21 cellular contexts compared by ENCODE assay signal in genomic region chr2:10524841-10525572, GRCh38.
"Had no signal": no experiment of that assay in that cellular context is flagged by ENCODE, and none has a peak within 500 bp of the region (broad histone marks: within the 10 kb centered on the region; RNA-seq: fewer than 3 reads in every experiment).

No MANE protein-coding gene starts in this region.

- H3K27ac Mint-ChIP-seq: activated T-helper 17 cell treated with anti-CD3 and anti-CD28 coated beads, Interleukin-2, amount 50 U/mL, for 72 hours; naive B cell; stimulated activated effector memory CD8-positive, alpha-beta T cell treated with anti-CD3 and anti-CD28 coated beads, Interleukin-12 subunit alpha, Interleukin-12 subunit beta, amount 100 ng/mL, for 72 hours; stimulated activated naive CD8-positive, alpha-beta T cell treated with anti-CD3 and anti-CD28 coated beads, Interleukin-15, amount 100 ng/mL, for 72 hours; T-cell had no signal

- H3K4me3 ChIP-seq: coronary artery, gastroesophageal sphincter, lower lobe of right lung, pancreas, psoas muscle, right atrium auricular region, tibial artery had no signal

- H3K4me1 ChIP-seq: gastroesophageal sphincter, lower lobe of right lung, pancreas, psoas muscle, right atrium auricular region, tibial artery had no signal

- H3K36me3 ChIP-seq: gastroesophageal sphincter, lower lobe of right lung, neutrophil, pancreas, right atrium auricular region, tibial artery had no signal

- H3K27me3 ChIP-seq: gastroesophageal sphincter, neutrophil, pancreas, right atrium auricular region had no signal

- H3K9me3 Mint-ChIP-seq: activated naive CD8-positive, alpha-beta T cell treated with anti-CD3 and anti-CD28 coated beads for 36 hours; activated T-helper 17 cell treated with anti-CD3 and anti-CD28 coated beads, Interleukin-2, amount 50 U/mL, for 72 hours; naive B cell; stimulated activated effector memory CD8-positive, alpha-beta T cell treated with anti-CD3 and anti-CD28 coated beads, Interleukin-12 subunit alpha, Interleukin-12 subunit beta, amount 100 ng/mL, for 72 hours; stimulated activated naive CD8-positive, alpha-beta T cell treated with anti-CD3 and anti-CD28 coated beads, Interleukin-15, amount 100 ng/mL, for 72 hours; T-cell had no signal

- H3K27ac ChIP-seq: coronary artery, gastroesophageal sphincter, lower lobe of right lung, neutrophil, pancreas, psoas muscle, right atrium auricular region, tibial artery had no signal

- H3K4me1 Mint-ChIP-seq: activated T-helper 17 cell treated with anti-CD3 and anti-CD28 coated beads, Interleukin-2, amount 50 U/mL, for 72 hours; stimulated activated effector memory CD8-positive, alpha-beta T cell treated with anti-CD3 and anti-CD28 coated beads, Interleukin-12 subunit alpha, Interleukin-12 subunit beta, amount 100 ng/mL, for 72 hours; stimulated activated naive CD8-positive, alpha-beta T cell treated with anti-CD3 and anti-CD28 coated beads, Interleukin-15, amount 100 ng/mL, for 72 hours; T-cell had no signal

- H3K9me3 ChIP-seq: gastroesophageal sphincter, lower lobe of right lung, neutrophil, pancreas, psoas muscle, right atrium auricular region, tibial artery had no signal

- FAIRE-seq: astrocyte, keratinocyte, pancreas, TTC549 had no signal

- H3K4me3 Mint-ChIP-seq: activated naive CD8-positive, alpha-beta T cell treated with anti-CD3 and anti-CD28 coated beads for 36 hours; activated T-helper 17 cell treated with anti-CD3 and anti-CD28 coated beads, Interleukin-2, amount 50 U/mL, for 72 hours; naive B cell; stimulated activated effector memory CD8-positive, alpha-beta T cell treated with anti-CD3 and anti-CD28 coated beads, Interleukin-12 subunit alpha, Interleukin-12 subunit beta, amount 100 ng/mL, for 72 hours; stimulated activated naive CD8-positive, alpha-beta T cell treated with anti-CD3 and anti-CD28 coated beads, Interleukin-15, amount 100 ng/mL, for 72 hours; T-cell had no signal

- H3K27me3 Mint-ChIP-seq: activated naive CD8-positive, alpha-beta T cell treated with anti-CD3 and anti-CD28 coated beads for 36 hours; activated T-helper 17 cell treated with anti-CD3 and anti-CD28 coated beads, Interleukin-2, amount 50 U/mL, for 72 hours had no signal

- ATAC-seq: activated T-helper 17 cell treated with anti-CD3 and anti-CD28 coated beads, Interleukin-2, amount 50 U/mL, for 72 hours; gastroesophageal sphincter; left lobe of liver; lower lobe of right lung; pancreas; psoas muscle; stimulated activated effector memory CD8-positive, alpha-beta T cell treated with anti-CD3 and anti-CD28 coated beads, Interleukin-12 subunit alpha, Interleukin-12 subunit beta, amount 100 ng/mL, for 72 hours; stimulated activated naive CD8-positive, alpha-beta T cell treated with anti-CD3 and anti-CD28 coated beads, Interleukin-15, amount 100 ng/mL, for 72 hours; T-cell had no signal

- H3K36me3 Mint-ChIP-seq: activated naive CD8-positive, alpha-beta T cell treated with anti-CD3 and anti-CD28 coated beads for 36 hours; naive B cell; stimulated activated effector memory CD8-positive, alpha-beta T cell treated with anti-CD3 and anti-CD28 coated beads, Interleukin-12 subunit alpha, Interleukin-12 subunit beta, amount 100 ng/mL, for 72 hours; T-cell had no signal

- DNase-seq: activated naive CD4-positive, alpha-beta T cell treated with Interleukin-2 at 50 U/mL for 16 hours; activated naive CD8-positive, alpha-beta T cell treated with anti-CD3 and anti-CD28 coated beads for 36 hours; lower lobe of right lung; mesendoderm; naive B cell; pancreas; psoas muscle; stimulated activated CD4-positive, alpha-beta T cell treated with anti-CD3 and anti-CD28 coated beads, Interleukin-1b, Interleukin-23, amount 100 ng/mL, for 48 hours; stimulated activated naive CD8-positive, alpha-beta T cell treated with anti-CD3 and anti-CD28 coated beads, Interleukin-15, amount 100 ng/mL, for 72 hours had no signal
